In genomic region chr7:158094671-158095256, GRCh38 we compare ENCODE assay signal across 19 cellular contexts.
"Had no signal": no experiment of that assay in that cellular context is flagged by ENCODE, and none has a peak within 500 bp of the region (broad histone marks: within the 10 kb centered on the region; RNA-seq: fewer than 3 reads in every experiment).

No MANE protein-coding gene starts in this region.

- H3K4me1 ChIP-seq: ascending aorta, colonic mucosa, gastrocnemius medialis, heart right ventricle, prostate gland, testis, uterus had no signal

- H3K27ac ChIP-seq: ascending aorta, colonic mucosa, gastrocnemius medialis, heart right ventricle, neutrophil, prostate gland, testis, uterus had no signal

- H3K27me3 Mint-ChIP-seq: activated CD4-positive, alpha-beta T cell treated with anti-CD3 and anti-CD28 coated beads for 36 hours had no signal

- ATAC-seq: activated CD4-positive, alpha-beta T cell treated with anti-CD3 and anti-CD28 coated beads for 36 hours; activated CD8-positive, alpha-beta T cell treated with anti-CD3 and anti-CD28 coated beads, Interleukin-2, amount 10 ng/mL, durations not matched to agents 7 days and 5 days; gastrocnemius medialis; heart right ventricle; naive thymus-derived CD4-positive, alpha-beta T cell; stimulated activated naive CD8-positive, alpha-beta T cell treated with anti-CD3 and anti-CD28 coated beads, Interleukin-15, Interleukin-2, amounts not matched to agents 100 U/mL and 50 U/mL, for 24 hours had no signal

- H3K36me3 ChIP-seq: ascending aorta, colonic mucosa, gastrocnemius medialis, heart right ventricle, neutrophil, prostate gland, uterus had no signal

- H3K4me3 Mint-ChIP-seq: activated CD4-positive, alpha-beta T cell treated with anti-CD3 and anti-CD28 coated beads for 36 hours; activated CD8-positive, alpha-beta T cell treated with anti-CD3 and anti-CD28 coated beads, Interleukin-2, amount 10 ng/mL, durations not matched to agents 7 days and 5 days; naive thymus-derived CD4-positive, alpha-beta T cell had no signal

- H3K36me3 Mint-ChIP-seq: naive thymus-derived CD4-positive, alpha-beta T cell had no signal

- H3K4me1 Mint-ChIP-seq: activated CD4-positive, alpha-beta T cell treated with anti-CD3 and anti-CD28 coated beads for 36 hours; naive thymus-derived CD4-positive, alpha-beta T cell had no signal

- H3K9me3 ChIP-seq: ascending aorta, colonic mucosa, gastrocnemius medialis, heart right ventricle, neutrophil, prostate gland, testis, uterus had no signal

- H3K27ac Mint-ChIP-seq: activated CD4-positive, alpha-beta T cell treated with anti-CD3 and anti-CD28 coated beads for 36 hours; activated CD8-positive, alpha-beta T cell treated with anti-CD3 and anti-CD28 coated beads, Interleukin-2, amount 10 ng/mL, durations not matched to agents 7 days and 5 days; naive thymus-derived CD4-positive, alpha-beta T cell had no signal

- DNase-seq: activated CD4-positive, alpha-beta T cell treated with anti-CD3 and anti-CD28 coated beads for 36 hours; activated CD8-positive, alpha-beta memory T cell treated with anti-CD3 and anti-CD28 coated beads, Interleukin-2, amount 50 U/mL, for 48 hours; activated CD8-positive, alpha-beta T cell treated with anti-CD3 and anti-CD28 coated beads, Interleukin-2, amount 10 ng/mL, durations not matched to agents 7 days and 5 days; activated naive CD4-positive, alpha-beta T cell; colonic mucosa; effector CD4-positive, alpha-beta T cell; gastrocnemius medialis; heart right ventricle; kidney glomerular epithelial cell; naive thymus-derived CD4-positive, alpha-beta T cell; stimulated activated CD4-positive, alpha-beta T cell treated with anti-CD3 and anti-CD28 coated beads, Interleukin-4, amount 100 ng/mL, for 1 hour; stimulated activated CD8-positive, alpha-beta memory T cell treated with anti-CD3 and anti-CD28 coated beads, Interleukin-4, amount 100 ng/mL, for 48 hours; stimulated activated naive CD8-positive, alpha-beta T cell treated with anti-CD3 and anti-CD28 coated beads, Interleukin-15, Interleukin-2, amounts not matched to agents 100 U/mL and 50 U/mL, for 24 hours; testis; uterus had no signal

- H3K27me3 ChIP-seq: ascending aorta, colonic mucosa, neutrophil, testis, uterus had no signal

- H3K4me3 ChIP-seq: ascending aorta, colonic mucosa, gastrocnemius medialis, heart right ventricle, lung, prostate gland, testis, uterus had no signal
